Comparison of ENCODE assay signal across 8 cellular contexts in genomic region chr2:10810175-10811161, GRCh38. TPM values are rescaled to one million over a fixed set of nuclear protein-coding genes. Genes with fewer than 3 reads are reported as not detected.
DNase-seq lines count a peak whose midpoint lies in the region; ATAC-seq and TF ChIP-seq lines count a peak whose summit lies in the region.

No MANE protein-coding gene starts in this region.

- H3K4me1 Mint-ChIP-seq in T-helper 2 cell treated with Interferon-gamma antibody and Interleukin-4, amounts not matched to agents 5 μg/mL and 100 μg/mL, for 36 hours (ENCODE audit: low read depth): peaks cover 35% of the 10 kb centered on the region
- peaks cover 27% of the 10 kb centered on the region for H3K4me1 Mint-ChIP-seq in glutamatergic neuron (ENCODE audit: low read depth, unreplicated experiment)

- no peaks in the 10 kb centered on the region for H3K27me3 ChIP-seq in left ventricle myocardium inferior (ENCODE audit: low read depth)

- H3K36me3 ChIP-seq in left ventricle myocardium inferior: peaks cover 9% of the 10 kb centered on the region

- H3K36me3 Mint-ChIP-seq in T-helper 2 cell treated with Interferon-gamma antibody and Interleukin-4, amounts not matched to agents 5 μg/mL and 100 μg/mL, for 36 hours (ENCODE audit: low read depth): peaks cover 32% of the 10 kb centered on the region
- H3K36me3 Mint-ChIP-seq in glutamatergic neuron (ENCODE audit: unreplicated experiment): no peaks in the 10 kb centered on the region

- H3K27ac Mint-ChIP-seq in T-helper 2 cell treated with Interferon-gamma antibody and Interleukin-4, amounts not matched to agents 5 μg/mL and 100 μg/mL, for 36 hours: peak overlapping the region; percentile 90
- peak overlapping the region; percentile 76 for H3K27ac Mint-ChIP-seq in glutamatergic neuron (ENCODE audit: unreplicated experiment)

- peaks cover 76% of the 10 kb centered on the region for H3K4me1 ChIP-seq in left ventricle myocardium inferior

- intact Hi-C loops in left ventricle myocardium inferior (cut with micrococcal nuclease) (no loop called here), Right ventricle myocardium superior (cut with DNase I) (no loop called here)

- H3K4me3 Mint-ChIP-seq in T-helper 2 cell treated with Interferon-gamma antibody and Interleukin-4, amounts not matched to agents 5 μg/mL and 100 μg/mL, for 36 hours: peak overlapping the region; percentile 92
- H3K4me3 Mint-ChIP-seq in glutamatergic neuron (ENCODE audit: unreplicated experiment): peak overlapping the region; percentile 89

- H3K9me3 Mint-ChIP-seq in T-helper 2 cell treated with Interferon-gamma antibody and Interleukin-4, amounts not matched to agents 5 μg/mL and 100 μg/mL, for 36 hours: no peaks in the 10 kb centered on the region
- peaks cover 6% of the 10 kb centered on the region for H3K9me3 Mint-ChIP-seq in glutamatergic neuron (ENCODE audit: unreplicated experiment)

- peak overlapping the region; percentile 73 for H3K4me3 ChIP-seq in left ventricle myocardium inferior

- peaks cover 3% of the 10 kb centered on the region for H3K27me3 Mint-ChIP-seq in T-helper 2 cell treated with Interferon-gamma antibody and Interleukin-4, amounts not matched to agents 5 μg/mL and 100 μg/mL, for 36 hours (ENCODE audit: low read depth)
- H3K27me3 Mint-ChIP-seq in glutamatergic neuron (ENCODE audit: unreplicated experiment): peaks cover 8% of the 10 kb centered on the region

- H3K9me3 ChIP-seq in left ventricle myocardium inferior (replicated peaks): no peaks in the 10 kb centered on the region

- TF ChIP-seq CTCF in left ventricle myocardium inferior (IDR thresholded peaks at IDR 0.05; ENCODE audit: borderline replicate concordance) (no peak), glutamatergic neuron (IDR thresholded peaks at IDR 0.05; ENCODE audit: partially characterized antibody, unreplicated experiment) (no peak)

- no peak for DNase-seq in left ventricle myocardium inferior
- DNase-seq in Right ventricle myocardium superior: no peak
- DNase-seq in T-helper 2 cell treated with Interferon-gamma antibody and Interleukin-4, amounts not matched to agents 5 μg/mL and 100 μg/mL, for 36 hours (ENCODE audit: low spot score): no peak
- no peak for DNase-seq in glutamatergic neuron
- peak; percentile 64 for DNase-seq in superior temporal gyrus (ENCODE audit: extremely low spot score)
- DNase-seq in epidermal melanocyte (ENCODE audit: insufficient read length, low spot score): no peak
- no peak for DNase-seq in COLO668 (lab: John Stamatoyannopoulos, UW; ENCODE audit: unreplicated experiment)

- H3K27ac ChIP-seq in left ventricle myocardium inferior (replicated peaks): peak overlapping the region; percentile 16

- no peak for ATAC-seq in Right ventricle myocardium superior (ENCODE audit: poor library complexity)
- peak; percentile 27 for ATAC-seq in HG03342 (IDR thresholded peaks at IDR 0.05; ENCODE audit: unreplicated experiment)

RNA-seq across cellular contexts. Expression of gene PDIA6, which starts 2.1 kb away (rescaled TPM):
- 107 TPM for total RNA-seq in left ventricle myocardium inferior
- total RNA-seq in Right ventricle myocardium superior: 111 TPM
- 85.8 TPM for total RNA-seq in glutamatergic neuron (ENCODE audit: unreplicated experiment)
